38 cellular contexts compared by ENCODE assay signal in genomic region chr12:111340231-111340630, GRCh38.
"Had no signal": no experiment of that assay in that cellular context is flagged by ENCODE, and none has a peak within 500 bp of the region (broad histone marks: within the 10 kb centered on the region; RNA-seq: fewer than 3 reads in every experiment).

No MANE protein-coding gene starts in this region.

- H3K4me1 ChIP-seq: adrenal gland, ascending aorta, body of pancreas, breast epithelium had no signal

- H3K27ac ChIP-seq: adrenal gland, ascending aorta, body of pancreas, brain microvascular endothelial cell, breast epithelium, cardiac muscle cell had no signal

- H3K9me3 Mint-ChIP-seq: activated naive CD4-positive, alpha-beta T cell treated with anti-CD3 and anti-CD28 coated beads, Interleukin-2, amount 10 ng/mL, durations not matched to agents 7 days and 5 days; activated naive CD4-positive, alpha-beta T cell treated with anti-CD3 and anti-CD28 coated beads, Interleukin-2, amount 50 U/mL, for 24 hours; activated naive CD4-positive, alpha-beta T cell treated with anti-CD3 and anti-CD28 coated beads, Interleukin-2, amount 50 U/mL, for 72 hours; activated naive CD8-positive, alpha-beta T cell treated with anti-CD3 and anti-CD28 coated beads, Interleukin-2, amount 10 ng/mL, durations not matched to agents 7 days and 5 days; activated naive CD8-positive, alpha-beta T cell treated with anti-CD3 and anti-CD28 coated beads, Interleukin-2, amount 50 U/mL, for 24 hours; activated T-cell treated with anti-CD3 and anti-CD28 coated beads, Interleukin-2, amount 50 U/mL, for 24 hours; activated T-cell treated with anti-CD3 and anti-CD28 coated beads, Interleukin-2, amount 50 U/mL, for 4 hours; activated T-cell treated with anti-CD3 and anti-CD28 coated beads, Interleukin-2, amount 50 U/mL, for 72 hours; activated T-helper 1 cell treated with anti-CD3 and anti-CD28 coated beads, Interleukin-12 subunit alpha, Interleukin-12 subunit beta, Interleukin-2, Interleukin-4 antibody, amounts not matched to agents 30 ng/mL and 10 ng/mL and 1 ng/mL, durations not matched to agents 14 hours and 24 hours and 36 hours; activated T-helper 17 cell treated with anti-CD3 and anti-CD28 coated beads, Interleukin-2, amount 50 U/mL, for 72 hours; activated T-helper 2 cell treated with anti-CD3 and anti-CD28 coated beads, Interferon-gamma antibody, Interleukin-2, Interleukin-4, amounts not matched to agents 10 μg/mL and 5 μg/mL and 100 μg/mL, durations not matched to agents 14 hours and 24 hours and 36 hours; central memory CD8-positive, alpha-beta T cell had no signal

- DNase-seq: activated effector memory CD4-positive, alpha-beta T cell treated with anti-CD3 and anti-CD28 coated beads, Interleukin-2, amount 50 U/mL, for 16 hours; activated effector memory CD4-positive, alpha-beta T cell treated with Interleukin-2 at 50 U/mL for 16 hours; activated gamma-delta T cell; activated gamma-delta T cell treated with Interleukin-2 at 50 U/mL for 16 hours; activated naive CD4-positive, alpha-beta T cell; activated naive CD4-positive, alpha-beta T cell treated with anti-CD3 and anti-CD28 coated beads for 36 hours; activated naive CD4-positive, alpha-beta T cell treated with anti-CD3 and anti-CD28 coated beads, Interleukin-2, amount 10 ng/mL, durations not matched to agents 7 days and 5 days; activated naive CD4-positive, alpha-beta T cell treated with anti-CD3 and anti-CD28 coated beads, Interleukin-2, amount 50 U/mL, for 16 hours; activated naive CD4-positive, alpha-beta T cell treated with Interleukin-2 at 50 U/mL for 16 hours; activated naive CD8-positive, alpha-beta T cell treated with anti-CD3 and anti-CD28 coated beads for 36 hours; activated naive CD8-positive, alpha-beta T cell treated with anti-CD3 and anti-CD28 coated beads, Interleukin-2, amount 10 ng/mL, durations not matched to agents 7 days and 5 days; activated naive CD8-positive, alpha-beta T cell treated with anti-CD3 and anti-CD28 coated beads, Interleukin-2, amount 50 U/mL, for 24 hours; activated T-cell treated with anti-CD3 and anti-CD28 coated beads, Interleukin-2, amount 50 U/mL, for 1 hour; activated T-cell treated with anti-CD3 and anti-CD28 coated beads, Interleukin-2, amount 50 U/mL, for 24 hours; activated T-cell treated with anti-CD3 and anti-CD28 coated beads, Interleukin-2, amount 50 U/mL, for 4 hours; activated T-cell treated with anti-CD3 and anti-CD28 coated beads, Interleukin-2, amount 50 U/mL, for 48 hours; activated T-cell treated with anti-CD3 and anti-CD28 coated beads, Interleukin-2, amount 50 U/mL, for 72 hours; adrenal gland; amniotic stem cell; amygdala; anterior cingulate cortex; aorta; body of pancreas; brain microvascular endothelial cell; caudate nucleus; central memory CD4-positive, alpha-beta T cell; cerebellar nuclear complex had no signal

- H3K9me3 ChIP-seq: adrenal gland, ascending aorta, body of pancreas had no signal

- H3K36me3 Mint-ChIP-seq: activated naive CD4-positive, alpha-beta T cell treated with anti-CD3 and anti-CD28 coated beads, Interleukin-2, amount 10 ng/mL, durations not matched to agents 7 days and 5 days; activated naive CD4-positive, alpha-beta T cell treated with anti-CD3 and anti-CD28 coated beads, Interleukin-2, amount 50 U/mL, for 72 hours; activated naive CD8-positive, alpha-beta T cell; activated naive CD8-positive, alpha-beta T cell treated with anti-CD3 and anti-CD28 coated beads for 36 hours; activated naive CD8-positive, alpha-beta T cell treated with anti-CD3 and anti-CD28 coated beads, Interleukin-2, amount 10 ng/mL, durations not matched to agents 7 days and 5 days had no signal

- H3K4me1 Mint-ChIP-seq: activated naive CD4-positive, alpha-beta T cell treated with anti-CD3 and anti-CD28 coated beads, Interleukin-2, amount 10 ng/mL, durations not matched to agents 7 days and 5 days; activated naive CD4-positive, alpha-beta T cell treated with anti-CD3 and anti-CD28 coated beads, Interleukin-2, amount 50 U/mL, for 24 hours; activated naive CD8-positive, alpha-beta T cell treated with anti-CD3 and anti-CD28 coated beads for 36 hours; activated naive CD8-positive, alpha-beta T cell treated with anti-CD3 and anti-CD28 coated beads, Interleukin-2, amount 10 ng/mL, durations not matched to agents 7 days and 5 days; activated T-helper 17 cell treated with anti-CD3 and anti-CD28 coated beads, Interleukin-2, amount 50 U/mL, for 72 hours; brain; central memory CD8-positive, alpha-beta T cell had no signal

- H3K4me3 ChIP-seq: adrenal gland, ascending aorta, body of pancreas, breast epithelium, cardiac muscle cell had no signal

- H3K27me3 Mint-ChIP-seq: activated naive CD4-positive, alpha-beta T cell treated with anti-CD3 and anti-CD28 coated beads, Interleukin-2, amount 50 U/mL, for 24 hours; activated naive CD8-positive, alpha-beta T cell; activated naive CD8-positive, alpha-beta T cell treated with anti-CD3 and anti-CD28 coated beads for 36 hours; activated naive CD8-positive, alpha-beta T cell treated with anti-CD3 and anti-CD28 coated beads, Interleukin-2, amount 10 ng/mL, durations not matched to agents 7 days and 5 days; activated naive CD8-positive, alpha-beta T cell treated with anti-CD3 and anti-CD28 coated beads, Interleukin-2, amount 50 U/mL, for 24 hours; activated T-cell treated with anti-CD3 and anti-CD28 coated beads, Interleukin-2, amount 50 U/mL, for 24 hours; activated T-helper 17 cell treated with anti-CD3 and anti-CD28 coated beads, Interleukin-2, amount 50 U/mL, for 72 hours; central memory CD8-positive, alpha-beta T cell had no signal

- H3K27ac Mint-ChIP-seq: activated naive CD4-positive, alpha-beta T cell treated with anti-CD3 and anti-CD28 coated beads for 36 hours; activated naive CD4-positive, alpha-beta T cell treated with anti-CD3 and anti-CD28 coated beads, Interleukin-2, amount 10 ng/mL, durations not matched to agents 7 days and 5 days; activated naive CD4-positive, alpha-beta T cell treated with anti-CD3 and anti-CD28 coated beads, Interleukin-2, amount 50 U/mL, for 24 hours; activated naive CD4-positive, alpha-beta T cell treated with anti-CD3 and anti-CD28 coated beads, Interleukin-2, amount 50 U/mL, for 72 hours; activated naive CD8-positive, alpha-beta T cell; activated naive CD8-positive, alpha-beta T cell treated with anti-CD3 and anti-CD28 coated beads for 36 hours; activated naive CD8-positive, alpha-beta T cell treated with anti-CD3 and anti-CD28 coated beads, Interleukin-2, amount 10 ng/mL, durations not matched to agents 7 days and 5 days; activated naive CD8-positive, alpha-beta T cell treated with anti-CD3 and anti-CD28 coated beads, Interleukin-2, amount 50 U/mL, for 24 hours; activated T-cell treated with anti-CD3 and anti-CD28 coated beads, Interleukin-2, amount 50 U/mL, for 24 hours; activated T-cell treated with anti-CD3 and anti-CD28 coated beads, Interleukin-2, amount 50 U/mL, for 72 hours; activated T-helper 1 cell treated with anti-CD3 and anti-CD28 coated beads, Interleukin-12 subunit alpha, Interleukin-12 subunit beta, Interleukin-2, Interleukin-4 antibody, amounts not matched to agents 30 ng/mL and 10 ng/mL and 1 ng/mL, durations not matched to agents 14 hours and 24 hours and 36 hours; activated T-helper 17 cell treated with anti-CD3 and anti-CD28 coated beads, Interleukin-2, amount 50 U/mL, for 72 hours; activated T-helper 2 cell treated with anti-CD3 and anti-CD28 coated beads, Interferon-gamma antibody, Interleukin-2, Interleukin-4, amounts not matched to agents 10 μg/mL and 5 μg/mL and 100 μg/mL, durations not matched to agents 14 hours and 24 hours and 36 hours; brain had no signal

- H3K36me3 ChIP-seq: adrenal gland, ascending aorta, brain microvascular endothelial cell, breast epithelium, cardiac muscle cell had no signal

- H3K27me3 ChIP-seq: adrenal gland, ascending aorta, body of pancreas, brain microvascular endothelial cell, breast epithelium, cardiac muscle cell had no signal

- ATAC-seq: activated naive CD4-positive, alpha-beta T cell treated with anti-CD3 and anti-CD28 coated beads, Interleukin-2, amount 50 U/mL, for 72 hours; activated naive CD8-positive, alpha-beta T cell treated with anti-CD3 and anti-CD28 coated beads, Interleukin-2, amount 50 U/mL, for 24 hours; activated T-cell treated with anti-CD3 and anti-CD28 coated beads, Interleukin-2, amount 50 U/mL, for 4 hours; activated T-cell treated with anti-CD3 and anti-CD28 coated beads, Interleukin-2, amount 50 U/mL, for 72 hours; activated T-helper 17 cell treated with anti-CD3 and anti-CD28 coated beads, Interleukin-2, amount 50 U/mL, for 72 hours; body of pancreas had no signal

- H3K4me3 Mint-ChIP-seq: activated naive CD4-positive, alpha-beta T cell treated with anti-CD3 and anti-CD28 coated beads for 36 hours; activated naive CD4-positive, alpha-beta T cell treated with anti-CD3 and anti-CD28 coated beads, Interleukin-2, amount 10 ng/mL, durations not matched to agents 7 days and 5 days; activated naive CD4-positive, alpha-beta T cell treated with anti-CD3 and anti-CD28 coated beads, Interleukin-2, amount 50 U/mL, for 24 hours; activated naive CD8-positive, alpha-beta T cell; activated naive CD8-positive, alpha-beta T cell treated with anti-CD3 and anti-CD28 coated beads for 36 hours; activated naive CD8-positive, alpha-beta T cell treated with anti-CD3 and anti-CD28 coated beads, Interleukin-2, amount 10 ng/mL, durations not matched to agents 7 days and 5 days; activated naive CD8-positive, alpha-beta T cell treated with anti-CD3 and anti-CD28 coated beads, Interleukin-2, amount 50 U/mL, for 24 hours; activated T-cell treated with anti-CD3 and anti-CD28 coated beads, Interleukin-2, amount 50 U/mL, for 24 hours; activated T-cell treated with anti-CD3 and anti-CD28 coated beads, Interleukin-2, amount 50 U/mL, for 4 hours; activated T-cell treated with anti-CD3 and anti-CD28 coated beads, Interleukin-2, amount 50 U/mL, for 72 hours; activated T-helper 1 cell treated with anti-CD3 and anti-CD28 coated beads, Interleukin-12 subunit alpha, Interleukin-12 subunit beta, Interleukin-2, Interleukin-4 antibody, amounts not matched to agents 30 ng/mL and 10 ng/mL and 1 ng/mL, durations not matched to agents 14 hours and 24 hours and 36 hours; activated T-helper 17 cell treated with anti-CD3 and anti-CD28 coated beads, Interleukin-2, amount 50 U/mL, for 72 hours; brain; central memory CD8-positive, alpha-beta T cell had no signal
